ENCODE assay signal across 19 cellular contexts in genomic region chr2:40642261-40642660, GRCh38.
"Had no signal": no experiment of that assay in that cellular context is flagged by ENCODE, and none has a peak within 500 bp of the region (broad histone marks: within the 10 kb centered on the region; RNA-seq: fewer than 3 reads in every experiment).

No MANE protein-coding gene starts in this region.

- H3K4me3 ChIP-seq: cardiac muscle cell, dorsolateral prefrontal cortex, gastrocnemius medialis, heart left ventricle, lower lobe of right lung, right atrium auricular region, skin epidermis, transverse colon, vagina had no signal

- DNase-seq: activated CD4-positive, alpha-beta T cell treated with anti-CD3 and anti-CD28 coated beads for 4 hours; activated CD8-positive, alpha-beta T cell treated with anti-CD3 and anti-CD28 coated beads for 36 hours; activated effector memory CD4-positive, alpha-beta T cell treated with anti-CD3 and anti-CD28 coated beads, Interleukin-2, amount 50 U/mL, for 16 hours; activated T-cell treated with anti-CD3 and anti-CD28 coated beads, Interleukin-2, amount 50 U/mL, for 4 hours; dorsolateral prefrontal cortex; gastrocnemius medialis; heart left ventricle; immature natural killer cell; lower lobe of right lung; stimulated activated CD4-positive, alpha-beta T cell treated with anti-CD3 and anti-CD28 coated beads, Interleukin-15, amount 100 ng/mL, for 24 hours; stimulated activated CD4-positive, alpha-beta T cell treated with anti-CD3 and anti-CD28 coated beads, Interleukin-4, amount 100 ng/mL, for 24 hours; stimulated activated naive CD4-positive, alpha-beta T cell; substantia nigra; transverse colon had no signal

- ATAC-seq: activated CD8-positive, alpha-beta T cell treated with anti-CD3 and anti-CD28 coated beads for 36 hours; activated T-cell treated with anti-CD3 and anti-CD28 coated beads, Interleukin-2, amount 50 U/mL, for 4 hours; gastrocnemius medialis; heart left ventricle; lower lobe of right lung; WTC11 had no signal
